In genomic region chr5:107544476-107544875, GRCh38 we compare ENCODE assay signal across 31 cellular contexts.
"Had no signal": no experiment of that assay in that cellular context is flagged by ENCODE, and none has a peak within 500 bp of the region (broad histone marks: within the 10 kb centered on the region; RNA-seq: fewer than 3 reads in every experiment).

No MANE protein-coding gene starts in this region.

- H3K9me3 ChIP-seq: gastrocnemius medialis, mucosa of descending colon, neutrophil, right lobe of liver had no signal

- DNase-seq: activated CD4-positive, alpha-beta T cell treated with anti-CD3 and anti-CD28 coated beads for 1 hour; activated CD4-positive, alpha-beta T cell treated with anti-CD3 and anti-CD28 coated beads, Interleukin-2, amount 10 ng/mL, durations not matched to agents 7 days and 5 days; activated CD8-positive, alpha-beta T cell treated with anti-CD3 and anti-CD28 coated beads for 36 hours; activated gamma-delta T cell treated with Interleukin-2 at 50 U/mL for 16 hours; activated naive CD4-positive, alpha-beta T cell treated with anti-CD3 and anti-CD28 coated beads, Interleukin-2, amount 50 U/mL, for 16 hours; activated naive CD8-positive, alpha-beta T cell treated with anti-CD3 and anti-CD28 coated beads, Interleukin-2, amount 50 U/mL, for 24 hours; activated T-cell treated with anti-CD3 and anti-CD28 coated beads, Interleukin-2, amount 50 U/mL, for 4 hours; amygdala; dermis blood vessel endothelial cell; effector CD8-positive, alpha-beta T cell; gastrocnemius medialis; glutamatergic neuron; islet precursor cell; left cardiac atrium; mesendoderm; mucosa of descending colon; right lobe of liver; stimulated activated CD4-positive, alpha-beta T cell treated with anti-CD3 and anti-CD28 coated beads, Interleukin-12 subunit alpha, Interleukin-12 subunit beta, amount 100 ng/mL, for 4 hours; stimulated activated CD4-positive, alpha-beta T cell treated with anti-CD3 and anti-CD28 coated beads, Interleukin-4, amount 100 ng/mL, for 1 hour; substantia nigra; T-helper 17 cell; T1000 had no signal

- H3K4me1 Mint-ChIP-seq: activated CD4-positive, alpha-beta T cell treated with anti-CD3 and anti-CD28 coated beads, Interleukin-2, amount 10 ng/mL, durations not matched to agents 7 days and 5 days; activated naive CD8-positive, alpha-beta T cell treated with anti-CD3 and anti-CD28 coated beads, Interleukin-2, amount 50 U/mL, for 24 hours; activated T-helper 17 cell treated with anti-CD3 and anti-CD28 coated beads, Interleukin-2, amount 50 U/mL, for 72 hours; T-helper 17 cell had no signal

- H3K4me3 ChIP-seq: gastrocnemius medialis, mucosa of descending colon, right lobe of liver, skin epidermis had no signal

- H3K27me3 ChIP-seq: gastrocnemius medialis, right lobe of liver had no signal

- H3K27ac ChIP-seq: epithelial cell of prostate, gastrocnemius medialis, neutrophil, right lobe of liver had no signal

- H3K27ac Mint-ChIP-seq: activated CD4-positive, alpha-beta T cell treated with anti-CD3 and anti-CD28 coated beads, Interleukin-2, amount 10 ng/mL, durations not matched to agents 7 days and 5 days; activated CD8-positive, alpha-beta T cell treated with anti-CD3 and anti-CD28 coated beads for 36 hours; activated naive CD8-positive, alpha-beta T cell treated with anti-CD3 and anti-CD28 coated beads, Interleukin-2, amount 50 U/mL, for 24 hours; activated T-helper 17 cell treated with anti-CD3 and anti-CD28 coated beads, Interleukin-2, amount 50 U/mL, for 72 hours; nephron; stimulated activated effector memory CD8-positive, alpha-beta T cell treated with anti-CD3 and anti-CD28 coated beads, Interleukin-12 subunit alpha, Interleukin-12 subunit beta, amount 100 ng/mL, for 72 hours; stimulated activated naive CD8-positive, alpha-beta T cell treated with anti-CD3 and anti-CD28 coated beads, Interleukin-15, Interleukin-2, amounts not matched to agents 100 ng/mL and 50 ng/mL, for 24 hours; T-helper 17 cell had no signal

- H3K27me3 Mint-ChIP-seq: activated naive CD8-positive, alpha-beta T cell treated with anti-CD3 and anti-CD28 coated beads, Interleukin-2, amount 50 U/mL, for 24 hours; progenitor cell of endocrine pancreas; stimulated activated naive CD8-positive, alpha-beta T cell treated with anti-CD3 and anti-CD28 coated beads, Interleukin-15, Interleukin-2, amounts not matched to agents 100 ng/mL and 50 ng/mL, for 24 hours; T-helper 17 cell had no signal

- H3K36me3 ChIP-seq: gastrocnemius medialis, neutrophil, right lobe of liver had no signal

- H3K4me3 Mint-ChIP-seq: activated CD4-positive, alpha-beta T cell treated with anti-CD3 and anti-CD28 coated beads, Interleukin-2, amount 10 ng/mL, durations not matched to agents 7 days and 5 days; activated CD8-positive, alpha-beta T cell treated with anti-CD3 and anti-CD28 coated beads for 36 hours; activated naive CD8-positive, alpha-beta T cell treated with anti-CD3 and anti-CD28 coated beads, Interleukin-2, amount 50 U/mL, for 24 hours; activated T-cell treated with anti-CD3 and anti-CD28 coated beads, Interleukin-2, amount 50 U/mL, for 4 hours; activated T-helper 17 cell treated with anti-CD3 and anti-CD28 coated beads, Interleukin-2, amount 50 U/mL, for 72 hours; nephron; stimulated activated effector memory CD8-positive, alpha-beta T cell treated with anti-CD3 and anti-CD28 coated beads, Interleukin-12 subunit alpha, Interleukin-12 subunit beta, amount 100 ng/mL, for 72 hours; stimulated activated naive CD8-positive, alpha-beta T cell treated with anti-CD3 and anti-CD28 coated beads, Interleukin-15, Interleukin-2, amounts not matched to agents 100 ng/mL and 50 ng/mL, for 24 hours; T-helper 17 cell had no signal

- H3K9me3 Mint-ChIP-seq: activated CD4-positive, alpha-beta T cell treated with anti-CD3 and anti-CD28 coated beads, Interleukin-2, amount 10 ng/mL, durations not matched to agents 7 days and 5 days; activated CD8-positive, alpha-beta T cell treated with anti-CD3 and anti-CD28 coated beads for 36 hours; activated naive CD8-positive, alpha-beta T cell treated with anti-CD3 and anti-CD28 coated beads, Interleukin-2, amount 50 U/mL, for 24 hours; activated T-cell treated with anti-CD3 and anti-CD28 coated beads, Interleukin-2, amount 50 U/mL, for 4 hours; activated T-helper 17 cell treated with anti-CD3 and anti-CD28 coated beads, Interleukin-2, amount 50 U/mL, for 72 hours; nephron; stimulated activated effector memory CD8-positive, alpha-beta T cell treated with anti-CD3 and anti-CD28 coated beads, Interleukin-12 subunit alpha, Interleukin-12 subunit beta, amount 100 ng/mL, for 72 hours; stimulated activated naive CD8-positive, alpha-beta T cell treated with anti-CD3 and anti-CD28 coated beads, Interleukin-15, Interleukin-2, amounts not matched to agents 100 ng/mL and 50 ng/mL, for 24 hours had no signal

- H3K36me3 Mint-ChIP-seq: stimulated activated effector memory CD8-positive, alpha-beta T cell treated with anti-CD3 and anti-CD28 coated beads, Interleukin-12 subunit alpha, Interleukin-12 subunit beta, amount 100 ng/mL, for 72 hours had no signal

- ATAC-seq: activated CD8-positive, alpha-beta T cell treated with anti-CD3 and anti-CD28 coated beads for 36 hours; activated naive CD8-positive, alpha-beta T cell treated with anti-CD3 and anti-CD28 coated beads, Interleukin-2, amount 50 U/mL, for 24 hours; activated T-cell treated with anti-CD3 and anti-CD28 coated beads, Interleukin-2, amount 50 U/mL, for 4 hours; activated T-helper 17 cell treated with anti-CD3 and anti-CD28 coated beads, Interleukin-2, amount 50 U/mL, for 72 hours; gastrocnemius medialis; left cardiac atrium; mucosa of descending colon; right lobe of liver; SK-N-SH treated with all-trans-retinoic acid at 6 μM for 48 hours; stimulated activated effector memory CD8-positive, alpha-beta T cell treated with anti-CD3 and anti-CD28 coated beads, Interleukin-12 subunit alpha, Interleukin-12 subunit beta, amount 100 ng/mL, for 72 hours; T-helper 17 cell had no signal
